ENCODE assay signal across 11 cellular contexts in genomic region chr3:17088602-17089313, GRCh38.
A peak's percentile ranks its signal among the peaks of the same experiment; 100 is the strongest.
DNase-seq lines count a peak whose midpoint lies in the region; ATAC-seq and TF ChIP-seq lines count a peak whose summit lies in the region.
"Had no signal": no experiment of that assay in that cellular context is flagged by ENCODE, and none has a peak within 500 bp of the region (broad histone marks: within the 10 kb centered on the region; RNA-seq: fewer than 3 reads in every experiment).

No MANE protein-coding gene starts in this region.

- H3K27me3 Mint-ChIP-seq in CD8-positive, alpha-beta T cell (ENCODE audit: low read depth), result no peaks in the 10 kb centered on the region

- H3K4me1 Mint-ChIP-seq in CD8-positive, alpha-beta T cell (ENCODE audit: low read depth), result peaks cover 44% of the 10 kb centered on the region

- H3K36me3 Mint-ChIP-seq in CD8-positive, alpha-beta T cell, result peaks cover 62% of the 10 kb centered on the region

- CTCF ChIA-PET in CD8-positive, alpha-beta T cell (lab: Charles Lee), result no interaction called here

- peak; percentile 7 to 60 (median 36) for DNase-seq in CD8-positive, alpha-beta T cell
- peak; percentile 66 for DNase-seq in activated CD8-positive, alpha-beta memory T cell treated with anti-CD3 and anti-CD28 coated beads for 24 hours
- DNase-seq in coronary artery (ENCODE audit: low spot score) (no peak), NCI-H774 (lab: John Stamatoyannopoulos, UW) (no peak), adrenal gland (no peak), KG1 (lab: John Stamatoyannopoulos, UW) (no peak), AG20443 (ENCODE audit: low spot score) (no peak)
- peak; percentile 14 for DNase-seq in stimulated activated CD8-positive, alpha-beta memory T cell treated with anti-CD3 and anti-CD28 coated beads, Interleukin-12 subunit alpha, Interleukin-12 subunit beta, amount 100 ng/mL, for 24 hours (ENCODE audit: extremely low read depth)
- DNase-seq: NCI-H1436, PC-3 had no signal

- peaks cover 4% of the 10 kb centered on the region for H3K9me3 Mint-ChIP-seq in CD8-positive, alpha-beta T cell

- intact Hi-C loops in CD8-positive, alpha-beta T cell (cut with DNase I, micrococcal nuclease), result no loop called here
- intact Hi-C loops in adrenal gland (cut with DNase I), result no loop called here

- POLR2A ChIA-PET in CD8-positive, alpha-beta T cell (lab: Charles Lee), result interaction anchor here (1.3 kb wide), 1 partner anchor 14 kb away, joined by 6 read pairs; no protein-coding TSS in a partner anchor

- 89 to 96% (median 91%) methylated on average over 6 of the region's 6 CpGs for WGBS in adrenal gland, 4 donors

- peaks cover 10% of the 10 kb centered on the region for H3K36me3 ChIP-seq in CD8-positive, alpha-beta T cell (ENCODE audit: insufficient read depth, low read length)
- H3K36me3 ChIP-seq in adrenal gland (replicated peaks in 1 of 2), result no peaks in the 10 kb centered on the region

- TF ChIP-seq POLR2A in adrenal gland (IDR thresholded peaks at IDR 0.05), result no peak

- no peak for TF ChIP-seq CTCF in CD8-positive, alpha-beta T cell (IDR thresholded peaks at IDR 0.05)
- TF ChIP-seq CTCF in coronary artery (IDR thresholded peaks at IDR 0.05) (no peak), adrenal gland (IDR thresholded peaks at IDR 0.05) (no peak)

- no peaks in the 10 kb centered on the region for H3K27me3 ChIP-seq in CD8-positive, alpha-beta T cell (ENCODE audit: insufficient read depth, low read length)
- no peaks in the 10 kb centered on the region for H3K27me3 ChIP-seq in adrenal gland

- peak overlapping the region; percentile 19 for H3K4me3 Mint-ChIP-seq in CD8-positive, alpha-beta T cell

- H3K27ac ChIP-seq in CD8-positive, alpha-beta T cell (ENCODE audit: low read depth, low read length), result no peak overlapping the region
- H3K27ac ChIP-seq in coronary artery (peak overlapping the region; percentile 79 to 90), adrenal gland (peak overlapping the region in 1 of 5 donors; percentile 24)

- peak overlapping the region; percentile 83 for H3K27ac Mint-ChIP-seq in CD8-positive, alpha-beta T cell

- peaks cover 24% of the 10 kb centered on the region for H3K4me1 ChIP-seq in CD8-positive, alpha-beta T cell (ENCODE audit: insufficient read depth, low read length)
- no peaks in the 10 kb centered on the region for H3K4me1 ChIP-seq in adrenal gland (replicated peaks in 1 of 2)

- H3K9me3 ChIP-seq in CD8-positive, alpha-beta T cell (ENCODE audit: low read length), result no peaks in the 10 kb centered on the region
- no peaks in the 10 kb centered on the region for H3K9me3 ChIP-seq in adrenal gland (replicated peaks in 1 of 3)

- peak; percentile 88 for ATAC-seq in CD8-positive, alpha-beta T cell
- ATAC-seq: GM12878, PC-3 had no signal

- H3K4me3 ChIP-seq in CD8-positive, alpha-beta T cell (ENCODE audit: low read depth, low read length), result no peak overlapping the region
- peak overlapping the region; percentile 10 for H3K4me3 ChIP-seq in coronary artery
- H3K4me3 ChIP-seq in adrenal gland, result no peak overlapping the region
- H3K4me3 ChIP-seq: GM12878 had no signal

Comparison
In these comparisons a context has a peak if more than half of its experiments do, and no peak if none do; other contexts are left out.
1. DNase-seq: peak in CD8-positive, alpha-beta T cell (7 of 7), activated CD8-positive, alpha-beta memory T cell treated with anti-CD3 and anti-CD28 coated beads for 24 hours (single experiment) and stimulated activated CD8-positive, alpha-beta memory T cell treated with anti-CD3 and anti-CD28 coated beads, Interleukin-12 subunit alpha, Interleukin-12 subunit beta, amount 100 ng/mL, for 24 hours (single experiment); none in coronary artery (single experiment), NCI-H774 (single experiment), adrenal gland (0 of 7), KG1 (single experiment) and AG20443 (single experiment).